In genomic region chr2:73983322-73984202, GRCh38 we compare ENCODE assay signal across 8 cellular contexts. TPM values are rescaled to one million over a fixed set of nuclear protein-coding genes. Genes with fewer than 3 reads are reported as not detected.
DNase-seq lines count a peak whose midpoint lies in the region; ATAC-seq lines count a peak whose summit lies in the region.

No MANE protein-coding gene starts in this region.

- no peaks in the 10 kb centered on the region for H3K27me3 ChIP-seq in MG63
- H3K27me3 ChIP-seq in iPS-18a (ENCODE audit: control insufficient read depth, insufficient read depth, low read length): peaks cover 51% of the 10 kb centered on the region
- H3K27me3 ChIP-seq in skeletal muscle tissue (ENCODE audit: control insufficient read depth in 3 of 3, insufficient read depth in 3 of 3, low read length in 3 of 3): no peaks in the 10 kb centered on the region

- peak overlapping the region; percentile 77 for H3K27ac Mint-ChIP-seq in activated T-helper 17 cell treated with anti-CD3 and anti-CD28 coated beads, Interleukin-2, amount 50 U/mL, for 72 hours

- peak overlapping the region; percentile 75 for H3K9ac ChIP-seq in iPS-18a (ENCODE audit: low read length)
- peak overlapping the region in 2 of 3 donors; percentile 35 to 76 for H3K9ac ChIP-seq in skeletal muscle tissue (ENCODE audit: low read depth in 1 of 3, low read length in 3 of 3)

- H3K4me3 Mint-ChIP-seq in activated T-helper 17 cell treated with anti-CD3 and anti-CD28 coated beads, Interleukin-2, amount 50 U/mL, for 72 hours: peak overlapping the region; percentile 71

- H3K36me3 ChIP-seq in MG63 (peaks cover 21% of the 10 kb centered on the region), iPS-18a (ENCODE audit: control insufficient read depth, low read depth, low read length) (no peaks in the 10 kb centered on the region), skeletal muscle tissue (ENCODE audit: control insufficient read depth in 3 of 3, insufficient read depth in 3 of 3, low read length in 3 of 3) (peaks cover 0 to 3% (median 0%) of the 10 kb centered on the region in 3 donors)

- H3K9me3 Mint-ChIP-seq in activated T-helper 17 cell treated with anti-CD3 and anti-CD28 coated beads, Interleukin-2, amount 50 U/mL, for 72 hours: no peaks in the 10 kb centered on the region

- H3K27ac ChIP-seq in iPS-18a (ENCODE audit: low read length): no peak overlapping the region
- no peak overlapping the region for H3K27ac ChIP-seq in skeletal muscle tissue (ENCODE audit: low read depth, low read length)

- peak in 2 of 3 experiments; percentile 82 to 89 for DNase-seq in NCI-H1417 (lab: John Stamatoyannopoulos, UW)
- DNase-seq in NCI-H1417 treated with DMSO at 0.1 percent for 48 hours (lab: John Stamatoyannopoulos, UW): no peak
- no peak for DNase-seq in MG63
- no peak for DNase-seq in activated effector memory CD4-positive, alpha-beta T cell treated with anti-CD3 and anti-CD28 coated beads, Interleukin-2, amount 50 U/mL, for 16 hours

- H3K4me3 ChIP-seq in MG63 (peak overlapping the region; percentile 45), iPS-18a (ENCODE audit: low read length) (peak overlapping the region; percentile 69), skeletal muscle tissue (ENCODE audit: low read length in 3 of 3) (peak overlapping the region; percentile 59 to 66 (median 64))

- peaks cover 38% of the 10 kb centered on the region for H3K36me3 Mint-ChIP-seq in activated T-helper 17 cell treated with anti-CD3 and anti-CD28 coated beads, Interleukin-2, amount 50 U/mL, for 72 hours (ENCODE audit: low read depth)

- H3K4me1 ChIP-seq in iPS-18a (ENCODE audit: control insufficient read depth, low read depth, low read length) (peaks cover 27% of the 10 kb centered on the region), skeletal muscle tissue (ENCODE audit: control insufficient read depth in 3 of 3, insufficient read depth in 3 of 3, low read length in 3 of 3) (peaks cover 51 to 64% (median 54%) of the 10 kb centered on the region in 3 donors)

- H3K4me1 Mint-ChIP-seq in activated T-helper 17 cell treated with anti-CD3 and anti-CD28 coated beads, Interleukin-2, amount 50 U/mL, for 72 hours: peaks cover 48% of the 10 kb centered on the region

- no peaks in the 10 kb centered on the region for H3K27me3 Mint-ChIP-seq in activated T-helper 17 cell treated with anti-CD3 and anti-CD28 coated beads, Interleukin-2, amount 50 U/mL, for 72 hours

- no peaks in the 10 kb centered on the region for H3K9me3 ChIP-seq in MG63
- H3K9me3 ChIP-seq in iPS-18a (ENCODE audit: control insufficient read depth, low read depth, low read length): no peaks in the 10 kb centered on the region
- H3K9me3 ChIP-seq in skeletal muscle tissue (ENCODE audit: control insufficient read depth in 3 of 3, low read length in 3 of 3): no peaks in the 10 kb centered on the region

- ATAC-seq in activated T-helper 17 cell treated with anti-CD3 and anti-CD28 coated beads, Interleukin-2, amount 50 U/mL, for 72 hours (replicated peaks): no peak
- ATAC-seq in GM21526 (IDR thresholded peaks at IDR 0.05; ENCODE audit: low FRiP score, unreplicated experiment): no peak

RNA-seq across cellular contexts. Expression of gene TET3, which starts 1.1 kb away (rescaled TPM):
- 1.6 and 2.1 TPM in 2 replicates for total RNA-seq in MG63 (2014; rRNA removed; shearing (Covaris generic); ENCODE audit: low replicate concordance)
- total RNA-seq in activated T-helper 17 cell treated with anti-CD3 and anti-CD28 coated beads, Interleukin-2, amount 50 U/mL, for 72 hours: 10 to 100 TPM; 15.1 to 42.6 TPM
- 6.8 TPM for total RNA-seq in skeletal muscle tissue

RNA-seq across cellular contexts. Expression of gene DGUOK, which starts 56.9 kb away (rescaled TPM):
- 28.4 and 51.8 TPM in 2 replicates for total RNA-seq in MG63 (2014; rRNA removed; shearing (Covaris generic); ENCODE audit: low replicate concordance)
- 10 to 100 TPM; 66.7 to 87.8 TPM for total RNA-seq in activated T-helper 17 cell treated with anti-CD3 and anti-CD28 coated beads, Interleukin-2, amount 50 U/mL, for 72 hours
- total RNA-seq in skeletal muscle tissue: 32.4 TPM

Comparison
In these comparisons a context has a peak if more than half of its experiments do, and no peak if none do; other contexts are left out.
1. DNase-seq: peak in NCI-H1417 (2 of 3); none in NCI-H1417 treated with DMSO at 0.1 percent for 48 hours (single experiment), MG63 (single experiment) and activated effector memory CD4-positive, alpha-beta T cell treated with anti-CD3 and anti-CD28 coated beads, Interleukin-2, amount 50 U/mL, for 16 hours (single experiment).
2. Peak in every context shown above with its lines, with median percentiles within 50 percentile points of each other: H3K4me3 ChIP-seq.